3 cellular contexts compared by ENCODE assay signal in genomic region chr3:169673521-169673920, GRCh38. TPM values are rescaled to one million over a fixed set of nuclear protein-coding genes. Genes with fewer than 3 reads are reported as not detected.
"Had no signal": no experiment of that assay in that cellular context is flagged by ENCODE, and none has a peak within 500 bp of the region (broad histone marks: within the 10 kb centered on the region; RNA-seq: fewer than 3 reads in every experiment).

No MANE protein-coding gene starts in this region.

- DNase-seq: GDM1, GF-D8 had no signal

- H3K4me3 ChIP-seq: GM12878 had no signal

RNA-seq across cellular contexts. Expression of gene MECOM, which starts 10.0 kb away (rescaled TPM):
- polyA plus RNA-seq: GM12878 had no signal
